ENCODE assay signal across 10 cellular contexts in the genomic region with DNA sequence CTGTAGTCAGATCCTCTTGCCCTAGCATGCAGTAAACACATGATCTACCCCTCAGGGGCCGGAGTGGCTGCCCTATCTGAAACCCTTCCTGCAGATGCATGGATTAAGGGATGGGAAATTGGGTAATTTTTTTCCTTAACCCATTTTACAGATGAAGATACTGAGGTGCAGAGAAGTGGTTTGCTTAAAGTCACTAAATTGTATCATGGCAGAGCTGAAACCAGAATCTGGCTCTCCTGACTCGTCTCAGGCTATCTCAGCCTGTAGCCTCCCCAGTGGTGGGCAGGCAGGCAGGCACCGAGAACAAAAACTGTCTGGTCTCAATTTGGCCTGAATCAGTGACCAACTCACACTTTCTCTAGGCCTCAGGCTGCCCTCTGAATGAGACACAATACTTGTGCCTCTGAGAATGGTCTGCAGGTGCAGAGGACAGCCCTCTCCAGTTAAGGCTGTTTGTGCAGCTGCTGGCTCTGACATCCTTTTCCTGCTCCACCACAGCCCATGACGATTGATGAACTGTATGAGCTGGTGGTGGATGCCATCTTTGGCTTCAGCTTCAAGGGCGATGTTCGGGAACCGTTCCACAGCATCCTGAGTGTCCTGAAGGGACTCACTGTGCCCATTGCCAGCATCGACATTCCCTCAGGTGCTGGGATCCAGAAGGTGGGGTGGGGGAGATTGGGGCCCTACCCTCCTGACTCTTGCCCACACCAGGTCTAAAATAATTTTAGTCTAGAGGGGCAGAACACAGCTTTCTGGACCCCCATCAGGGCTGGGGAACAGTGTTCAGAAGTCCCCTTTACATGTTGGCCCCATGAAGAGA. TPM values are rescaled to one million over a fixed set of nuclear protein-coding genes. Genes with fewer than 3 reads are reported as not detected.
A peak's percentile ranks its signal among the peaks of the same experiment; 100 is the strongest.
DNase-seq lines count a peak whose midpoint lies in the region; ATAC-seq and TF ChIP-seq lines count a peak whose summit lies in the region.
"Had no signal": no experiment of that assay in that cellular context is flagged by ENCODE, and none has a peak within 500 bp of the region (broad histone marks: within the 10 kb centered on the region; RNA-seq: fewer than 3 reads in every experiment).

No MANE protein-coding gene starts in this region.

- intact Hi-C loops in breast epithelium (cut with DNase I; ENCODE audit: low total_unique reads), result loop anchor here (5.0 kb wide), 1 partner anchor 676 kb away; no protein-coding TSS in a partner anchor
- intact Hi-C loops in sigmoid colon (cut with DNase I), result loop anchor here (5.0 kb wide), 1 partner anchor 81 kb away; no protein-coding TSS in a partner anchor

- no peaks in the 10 kb centered on the region for H3K36me3 ChIP-seq in breast epithelium
- peaks cover 0 to 54% (median 14%) of the 10 kb centered on the region in 4 donors for H3K36me3 ChIP-seq in sigmoid colon

- no peaks in the 10 kb centered on the region for H3K9me3 Mint-ChIP-seq in T-helper 1 cell treated with Interleukin-12 subunit alpha and Interleukin-12 subunit beta and Interleukin-4 antibody, amounts not matched to agents 30 μg/mL and 1 μg/mL, for 36 hours

- H3K27ac ChIP-seq in breast epithelium (peak overlapping the region; percentile 83 to 85), sigmoid colon (peak overlapping the region in 3 of 4 donors; percentile 89 to 95 (median 90))

- H3K27ac Mint-ChIP-seq in T-helper 1 cell treated with Interleukin-12 subunit alpha and Interleukin-12 subunit beta and Interleukin-4 antibody, amounts not matched to agents 30 μg/mL and 1 μg/mL, for 36 hours, result peak overlapping the region; percentile 9

- peaks cover 27% of the 10 kb centered on the region for H3K36me3 Mint-ChIP-seq in T-helper 1 cell treated with Interleukin-12 subunit alpha and Interleukin-12 subunit beta and Interleukin-4 antibody, amounts not matched to agents 30 μg/mL and 1 μg/mL, for 36 hours (ENCODE audit: low read depth)

- TF ChIP-seq EP300 in sigmoid colon (IDR thresholded peaks at IDR 0.05), result no peak

- ATAC-seq in GM21786 (IDR thresholded peaks at IDR 0.05; ENCODE audit: unreplicated experiment) (no peak), HG03139 (IDR thresholded peaks at IDR 0.05; ENCODE audit: unreplicated experiment) (no peak), GM21515 (IDR thresholded peaks at IDR 0.05; ENCODE audit: unreplicated experiment) (no peak)

- no peak for TF ChIP-seq POLR2A in breast epithelium (IDR thresholded peaks at IDR 0.05)
- TF ChIP-seq POLR2A in sigmoid colon (IDR thresholded peaks at IDR 0.05), result no peak

- H3K4me3 ChIP-seq in breast epithelium, result no peak overlapping the region
- no peak overlapping the region for H3K4me3 ChIP-seq in sigmoid colon

- H3K27me3 ChIP-seq in breast epithelium (no peaks in the 10 kb centered on the region), sigmoid colon (no peaks in the 10 kb centered on the region)
- H3K27me3 ChIP-seq: ascending aorta had no signal

- peak overlapping the region; percentile 56 for H3K4me3 Mint-ChIP-seq in T-helper 1 cell treated with Interleukin-12 subunit alpha and Interleukin-12 subunit beta and Interleukin-4 antibody, amounts not matched to agents 30 μg/mL and 1 μg/mL, for 36 hours

- peaks cover 0 to 7% of the 10 kb centered on the region in 2 donors for H3K4me1 ChIP-seq in breast epithelium
- H3K4me1 ChIP-seq in sigmoid colon, result peaks cover 0 to 17% (median 10%) of the 10 kb centered on the region in 4 donors

- H3K9me3 ChIP-seq in breast epithelium, result no peaks in the 10 kb centered on the region
- no peaks in the 10 kb centered on the region for H3K9me3 ChIP-seq in sigmoid colon
- H3K9me3 ChIP-seq: ascending aorta had no signal

- TF ChIP-seq CTCF in breast epithelium (IDR thresholded peaks at IDR 0.05) (no peak), sigmoid colon (IDR thresholded peaks at IDR 0.05) (no peak)

- H3K27me3 Mint-ChIP-seq in T-helper 1 cell treated with Interleukin-12 subunit alpha and Interleukin-12 subunit beta and Interleukin-4 antibody, amounts not matched to agents 30 μg/mL and 1 μg/mL, for 36 hours (ENCODE audit: low read depth), result no peaks in the 10 kb centered on the region

- no peak for DNase-seq in T-helper 1 cell
- peak; percentile 36 for DNase-seq in NCI-H69 (lab: John Stamatoyannopoulos, UW)
- peak in 1 of 2 donors; percentile 20 for DNase-seq in breast epithelium (ENCODE audit: low spot score in 2 of 2)
- DNase-seq in sigmoid colon, result no peak
- DNase-seq: trophoblast cell had no signal

- 79 to 85% methylated on average over 8 of the region's 8 CpGs for WGBS in sigmoid colon, 2 donors

- H3K4me1 Mint-ChIP-seq in T-helper 1 cell treated with Interleukin-12 subunit alpha and Interleukin-12 subunit beta and Interleukin-4 antibody, amounts not matched to agents 30 μg/mL and 1 μg/mL, for 36 hours (ENCODE audit: low read depth), result peaks cover 17% of the 10 kb centered on the region

RNA-seq across cellular contexts. Expression of a gene that starts 1.5 kb away (rescaled TPM):
- total RNA-seq in breast epithelium, result 10 to 100 TPM; 70.4 to 90.5 (median 75.5) TPM
- 100 to 1,000 TPM in 1 of 4 donors, 10 to 100 TPM in 3; 59.3 to 113 (median 67.2) TPM for total RNA-seq in sigmoid colon
- polyA plus RNA-seq in sigmoid colon, result 10 to 100 TPM; 80.8 to 91.6 (median 84.1) TPM

RNA-seq across cellular contexts. Expression of a gene that starts 8.2 kb away (rescaled TPM):
- total RNA-seq in breast epithelium (10 to 100 TPM; 20.2 to 31.1 (median 23.7) TPM), sigmoid colon (10 to 100 TPM; 12.2 to 22.9 (median 17.3) TPM)
- 10 to 100 TPM; 10.2 to 32.9 (median 18.0) TPM for polyA plus RNA-seq in sigmoid colon

RNA-seq across cellular contexts. Expression of a gene that starts 13.6 kb away (rescaled TPM):
- total RNA-seq in breast epithelium (not detected), sigmoid colon (not detected)
- 1 to 10 TPM in 1 of 3 donors, not detected in 2; 2.6 TPM for polyA plus RNA-seq in sigmoid colon
- total RNA-seq: ascending aorta had no signal

RNA-seq across cellular contexts. Expression of a gene that starts 20.8 kb away (rescaled TPM):
- total RNA-seq in breast epithelium (1 to 10 TPM in 1 of 3 donors, under 1 TPM in 2; under 0.01 to 1.4 (median 0.15) TPM), sigmoid colon (under 1 TPM in 3 of 4 donors, not detected in 1; 0.55 to 0.81 (median 0.71) TPM)
- 10 to 100 TPM in 1 of 3 donors, under 1 TPM in 2; 0.60 to 11.2 (median 0.92) TPM for polyA plus RNA-seq in sigmoid colon
- total RNA-seq: ascending aorta had no signal

RNA-seq across cellular contexts. Expression of a gene that starts 26.1 kb away (rescaled TPM):
- total RNA-seq in breast epithelium, result not detected
- 1 to 10 TPM in 1 of 4 donors, under 1 TPM in 1, not detected in 2; 0.71 to 1.2 TPM for total RNA-seq in sigmoid colon
- polyA plus RNA-seq in sigmoid colon, result under 1 TPM in 1 of 3 donors, not detected in 2; 0.10 TPM
